Comparison of ENCODE assay signal across 1 cellular context in the genomic region with DNA sequence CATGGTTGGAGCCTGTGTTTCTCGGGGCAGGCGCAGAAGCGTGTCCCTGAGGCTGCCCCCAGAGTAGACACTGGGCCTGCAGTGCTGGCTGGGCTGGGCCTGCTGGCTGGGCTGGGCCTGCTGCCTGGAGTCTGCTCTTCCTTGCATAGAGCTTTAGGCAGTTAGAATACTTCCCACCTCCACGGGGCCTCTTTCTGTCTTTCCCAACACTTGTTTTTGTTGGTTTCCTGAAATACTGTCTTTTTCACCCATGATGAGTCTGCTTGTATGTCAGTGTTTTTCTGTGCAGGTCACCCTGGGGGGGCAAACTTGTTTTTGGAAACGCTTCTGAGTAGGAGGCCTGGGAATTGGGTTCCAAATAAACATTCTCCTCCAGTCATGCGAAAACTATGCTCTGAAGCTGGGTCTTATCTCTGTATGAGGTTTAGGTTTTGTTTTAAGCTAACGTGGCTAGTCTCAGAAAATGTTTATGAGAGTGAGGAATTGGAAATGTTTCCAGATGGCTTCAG.
TF ChIP-seq lines count a peak whose summit lies in the region.

No MANE protein-coding gene starts in this region.

TF ChIP-seq in HEK293T, 16 proteins besides CTCF, POLR2A, EP300 and RAD21 (continued from another document):
- TF ChIP-seq SP1 (IDR thresholded peaks at IDR 0.05) = no peak
- no peak for TF ChIP-seq ZNF384 (IDR thresholded peaks at IDR 0.05)
- TF ChIP-seq TARDBP (IDR thresholded peaks at IDR 0.05) = no peak
- no peak for TF ChIP-seq NFRKB (IDR thresholded peaks at IDR 0.05)
